In genomic region chr11:132099692-132100091, GRCh38 we compare ENCODE assay signal across 10 cellular contexts.
DNase-seq lines count a peak whose midpoint lies in the region; ATAC-seq, FAIRE-seq and TF ChIP-seq lines count a peak whose summit lies in the region.
"Had no signal": no experiment of that assay in that cellular context is flagged by ENCODE, and none has a peak within 500 bp of the region (broad histone marks: within the 10 kb centered on the region; RNA-seq: fewer than 3 reads in every experiment).

No MANE protein-coding gene starts in this region.

- H3K9ac ChIP-seq in keratinocyte (ENCODE audit: control insufficient read depth, extremely low read depth, insufficient read depth, low read length) = no peak overlapping the region

- no peaks in the 10 kb centered on the region for H3K36me3 ChIP-seq in GM06990 (ENCODE audit: control insufficient read depth, insufficient read depth, low read length)
- no peaks in the 10 kb centered on the region for H3K36me3 ChIP-seq in keratinocyte (ENCODE audit: control insufficient read depth in 2 of 2, extremely low read depth in 1 of 2, insufficient read depth in 2 of 2, low read length in 2 of 2)

- H3K4me2 ChIP-seq in keratinocyte (ENCODE audit: control insufficient read depth, extremely low read depth, insufficient read depth, low read depth, low read length) = no peak overlapping the region

- no peak overlapping the region for H2AFZ ChIP-seq in keratinocyte (ENCODE audit: control insufficient read depth, low read length)

- TF ChIP-seq CTCF in GM06990 (IDR thresholded peaks at IDR 0.05; ENCODE audit: insufficient read depth, low read length, poor library complexity, severe bottlenecking) (peak; percentile 81), keratinocyte (optimal IDR thresholded peaks at IDR 0.05 in 1 of 3, IDR thresholded peaks at IDR 0.05 in 1 of 3, conservative IDR thresholded peaks at IDR 0.05 in 1 of 3; ENCODE audit: extremely low read depth in 1 of 3, insufficient read depth in 2 of 3, low read length in 3 of 3) (peak; percentile 48 to 68 (median 53))

- FAIRE-seq in keratinocyte (lab: Jason Lieb, UNC) = no peak

- no peaks in the 10 kb centered on the region for H3K4me1 ChIP-seq in keratinocyte (ENCODE audit: control insufficient read depth, extremely low read depth, insufficient read depth, low read length)

- H3K9me3 ChIP-seq in keratinocyte (ENCODE audit: control insufficient read depth, low read depth, low read length) = no peaks in the 10 kb centered on the region

- H3K9me1 ChIP-seq in keratinocyte (ENCODE audit: control insufficient read depth, extremely low read depth, insufficient read depth, low read length) = no peaks in the 10 kb centered on the region

- H3K27me3 ChIP-seq in GM06990 (replicated peaks; ENCODE audit: control insufficient read depth, insufficient read depth, low read length) (no peaks in the 10 kb centered on the region), keratinocyte (ENCODE audit: control insufficient read depth, extremely low read depth, insufficient read depth, low read length) (no peaks in the 10 kb centered on the region)

- DNase-seq in GM06990 (ENCODE audit: extremely low read depth, insufficient read length) (no peak), SKM-1 (lab: John Stamatoyannopoulos, UW; ENCODE audit: unreplicated experiment) (peak; percentile 43), keratinocyte (ENCODE audit: low read depth, low spot score) (no peak), islet precursor cell (no peak), GM19240 (ENCODE audit: insufficient read length, low spot score) (no peak), cortex of kidney (lab: John Stamatoyannopoulos, UW) (no peak), GM19238 (ENCODE audit: insufficient read length, low spot score) (no peak)
- DNase-seq: anterior cingulate cortex had no signal

- no peak overlapping the region for H3K27ac ChIP-seq in keratinocyte (ENCODE audit: control insufficient read depth, insufficient read depth, low read length)

- dilution Hi-C loops in keratinocyte (cut with MboI; ENCODE audit: extremely low pct_ligation_motif_present, low sequenced_read_pairs) = no loop called here

- peak; percentile 57 for ATAC-seq in HG02678 (IDR thresholded peaks at IDR 0.05; ENCODE audit: unreplicated experiment)

- no peaks in the 10 kb centered on the region for H4K20me1 ChIP-seq in keratinocyte (ENCODE audit: control insufficient read depth, extremely low read depth, insufficient read depth, low read length)

- H3K4me3 ChIP-seq in GM06990 (replicated peaks; ENCODE audit: low read depth, low read length) = no peak overlapping the region
- no peak overlapping the region for H3K4me3 ChIP-seq in keratinocyte (ENCODE audit: control insufficient read depth in 2 of 3, extremely low read depth in 1 of 3, insufficient read depth in 2 of 3, low read depth in 1 of 3, low read length in 3 of 3)
- H3K4me3 ChIP-seq: lung had no signal

- no peaks in the 10 kb centered on the region for H3K79me2 ChIP-seq in keratinocyte (ENCODE audit: control insufficient read depth, insufficient read depth, low read length)
